8 cellular contexts compared by ENCODE assay signal in the genomic region with DNA sequence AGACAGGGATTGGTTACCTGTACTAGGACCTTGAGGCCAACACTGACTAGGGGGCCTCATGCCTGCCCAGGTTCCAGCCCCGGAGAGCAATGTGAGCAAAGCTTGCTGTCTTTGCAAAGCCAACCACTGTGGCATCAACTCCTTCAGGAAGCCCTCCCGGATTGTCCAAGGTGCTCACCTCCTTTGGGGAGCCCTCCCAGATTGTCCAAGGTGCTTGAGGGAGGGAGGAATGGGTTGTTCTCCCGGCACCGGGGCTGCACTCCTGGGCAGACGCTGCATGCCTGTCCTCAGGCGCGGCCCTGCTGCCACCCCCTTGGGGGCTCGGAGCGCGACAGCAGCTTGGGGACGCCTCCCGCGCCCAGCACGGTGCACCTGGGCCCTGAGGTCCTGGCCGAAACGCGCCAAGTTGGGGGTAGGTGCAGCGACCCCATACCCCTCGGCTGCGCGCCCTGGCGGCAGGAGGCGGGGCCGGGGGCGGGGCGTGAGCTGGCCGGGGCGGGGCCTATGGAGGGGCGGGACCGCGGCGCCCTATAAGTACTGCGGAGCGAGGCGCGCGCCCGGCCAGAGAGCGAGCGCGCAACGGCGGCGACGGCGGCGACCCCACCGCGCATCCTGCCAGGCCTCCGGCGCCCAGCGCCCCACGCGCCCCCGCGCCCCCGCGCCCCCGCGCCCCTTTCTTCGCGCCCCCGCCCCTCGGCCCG. TPM values are rescaled to one million over a fixed set of nuclear protein-coding genes. Genes with fewer than 3 reads are reported as not detected.
A peak's percentile ranks its signal among the peaks of the same experiment; 100 is the strongest.
DNase-seq lines count a peak whose midpoint lies in the region; ATAC-seq and TF ChIP-seq lines count a peak whose summit lies in the region.

A gene with protein sequence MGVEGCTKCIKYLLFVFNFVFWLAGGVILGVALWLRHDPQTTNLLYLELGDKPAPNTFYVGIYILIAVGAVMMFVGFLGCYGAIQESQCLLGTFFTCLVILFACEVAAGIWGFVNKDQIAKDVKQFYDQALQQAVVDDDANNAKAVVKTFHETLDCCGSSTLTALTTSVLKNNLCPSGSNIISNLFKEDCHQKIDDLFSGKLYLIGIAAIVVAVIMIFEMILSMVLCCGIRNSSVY (plus strand): TSS at position 560 of the 701 bp plus-strand sequence. CDS start 240 bp downstream, outside the sequence.

- ATAC-seq in GM18505 (IDR thresholded peaks at IDR 0.05; ENCODE audit: unreplicated experiment) = peak; percentile 54
- ATAC-seq in HG02973 (IDR thresholded peaks at IDR 0.05; ENCODE audit: unreplicated experiment) = peak; percentile 31
- ATAC-seq in sciatic nerve = peak; percentile 61

- TF ChIP-seq POLR2A in GM18505 (IDR thresholded peaks at IDR 0.05; ENCODE audit: borderline replicate concordance, extremely low read depth, insufficient read depth, insufficient read length) = peak; percentile 84

- peak within 1 kb of the TSS; percentile 97 for H3K4me3 ChIP-seq in astrocyte of the cerebellum (ENCODE audit: low read depth, low read length)

- TF ChIP-seq CTCF in astrocyte of the cerebellum (IDR thresholded peaks at IDR 0.05; ENCODE audit: low read depth, low read length, missing control alignments) = no peak

- intact Hi-C loops in sciatic nerve (cut with DNase I) = loop anchor here (5.0 kb wide), 1 partner anchor 70 kb away; no protein-coding TSS in a partner anchor

- DNase-seq in T-helper 2 cell = peak; percentile 43 to 78 (median 50)
- no peak for DNase-seq in astrocyte of the cerebellum (ENCODE audit: low read depth)
- peak; percentile 44 to 59 for DNase-seq in hippocampal formation (lab: John Stamatoyannopoulos, UW)
- DNase-seq in sciatic nerve (ENCODE audit: low spot score) = peak; percentile 79
- DNase-seq in 8988T = no peak
- DNase-seq in NCI-H1694 treated with DMSO at 0.1 percent for 48 hours (lab: John Stamatoyannopoulos, UW) = no peak

- in situ Hi-C loops in astrocyte of the cerebellum (cut with HindIII; ENCODE audit: low sequenced_read_pairs) = no loop called here

RNA-seq across cellular contexts. Expression of the gene that starts here (rescaled TPM):
- 618 TPM for total RNA-seq in sciatic nerve

Comparison
In these comparisons a context has a peak if more than half of its experiments do, and no peak if none do; other contexts are left out.
1. DNase-seq: peak in T-helper 2 cell (5 of 5), hippocampal formation (2 of 2) and sciatic nerve (single experiment); none in astrocyte of the cerebellum (single experiment), 8988T (single experiment) and NCI-H1694 treated with DMSO at 0.1 percent for 48 hours (single experiment).
2. Peak in every context shown above with its lines, with median percentiles within 50 percentile points of each other: ATAC-seq.